In genomic region chr5:40797273-40798011, GRCh38 we compare ENCODE assay signal across 8 cellular contexts. TPM values are rescaled to one million over a fixed set of nuclear protein-coding genes. Genes with fewer than 3 reads are reported as not detected.
DNase-seq lines count a peak whose midpoint lies in the region; ATAC-seq and TF ChIP-seq lines count a peak whose summit lies in the region.

No MANE protein-coding gene starts in this region.

- DNase-seq in AG04450 (ENCODE audit: low read depth, low spot score): no peak
- peak; percentile 31 for DNase-seq in NCI-H524 treated with DMSO at 0.1 percent for 48 hours (lab: John Stamatoyannopoulos, UW)
- peak; percentile 69 for DNase-seq in activated CD4-positive, alpha-beta T cell treated with anti-CD3 and anti-CD28 coated beads, Interleukin-2, amount 50 U/mL, for 1 hour
- peak; percentile 96 for DNase-seq in dermis blood vessel endothelial cell
- DNase-seq in lower leg skin (ENCODE audit: low spot score in 2 of 2): peak; percentile 52 to 95
- peak; percentile 64 to 70 for DNase-seq in stimulated activated CD4-positive, alpha-beta T cell treated with anti-CD3 and anti-CD28 coated beads, Interleukin-4, amount 100 ng/mL, for 4 hours

- TF ChIP-seq CTCF in AG04450 (IDR thresholded peaks at IDR 0.05; ENCODE audit: low read depth, low read length) (no peak), lower leg skin (IDR thresholded peaks at IDR 0.05) (no peak)

- no peak for TF ChIP-seq POLR2A in lower leg skin (IDR thresholded peaks at IDR 0.05)

- 0% methylated on average over 20 to 40 of the region's 56 CpGs for WGBS in lower leg skin, 2 donors

- H3K9me3 ChIP-seq in AG04450 (ENCODE audit: control insufficient read depth, insufficient read depth, low read length): no peaks in the 10 kb centered on the region; the same call in 1 of the 2 replicates

- POLR2A ChIA-PET in AG04450 (lab: Yijun Ruan, JAX): interaction anchor here (0.5 to 1.5 kb wide), 3 partner anchors 16 to 79 kb away, joined by 3 to 4 read pairs (median 3); partner anchors contain the start of gene RPL37

- peak; percentile 33 for ATAC-seq in GM19043 (IDR thresholded peaks at IDR 0.05; ENCODE audit: low read depth, unreplicated experiment)
- ATAC-seq in HG03378 (IDR thresholded peaks at IDR 0.05; ENCODE audit: unreplicated experiment): peak; percentile 48

- no peaks in the 10 kb centered on the region for H3K27me3 ChIP-seq in AG04450 (ENCODE audit: control insufficient read depth, insufficient read depth, low read length)

- peak overlapping the region; percentile 91 for H3K27ac ChIP-seq in AG04450 (ENCODE audit: low read depth, low read length)

- intact Hi-C loops in lower leg skin (cut with DNase I; ENCODE audit: low total_unique reads): no loop called here

- H3K4me3 ChIP-seq in AG04450 (ENCODE audit: low read depth, low read length) (peak overlapping the region; percentile 96), lower leg skin (ENCODE audit: low read depth, poor library complexity, severe bottlenecking) (peak overlapping the region; percentile 95)

- CTCF ChIA-PET in AG04450 (lab: Charles Lee): interaction anchor here (1.5 kb wide), 1 partner anchor 35 kb away, joined by 5 read pairs; no protein-coding TSS in a partner anchor

RNA-seq across cellular contexts. Expression of gene PRKAA1, which starts 0.7 kb away (rescaled TPM):
- 79.1 and 107 TPM in 2 replicates for polyA plus RNA-seq in AG04450 (2011; rRNA removed)
- polyA minus RNA-seq in AG04450 (2011; rRNA and poly(A)+ RNA removed): 59.5 and 75.8 TPM in 2 replicates
- total RNA-seq in dermis blood vessel endothelial cell: 123 and 136 TPM in 2 replicates
- total RNA-seq in lower leg skin: 10 to 100 TPM; 44.8 to 60.0 (median 54.9) TPM

RNA-seq across cellular contexts. Expression of gene RPL37, which starts 37.6 kb away (rescaled TPM):
- 4,632 and 5,076 TPM in 2 replicates for polyA plus RNA-seq in AG04450 (2011; rRNA removed)
- polyA minus RNA-seq in AG04450 (2011; rRNA and poly(A)+ RNA removed): 759 and 826 TPM in 2 replicates
- 394 and 634 TPM in 2 replicates for total RNA-seq in dermis blood vessel endothelial cell
- 100 to 1,000 TPM; 202 to 750 (median 389) TPM for total RNA-seq in lower leg skin

RNA-seq across cellular contexts. Expression of gene TTC33, which starts 41.7 kb away (rescaled TPM):
- 9.2 and 12.4 TPM in 2 replicates for polyA plus RNA-seq in AG04450 (2011; rRNA removed)
- polyA minus RNA-seq in AG04450 (2011; rRNA and poly(A)+ RNA removed): 6.1 and 10.5 TPM in 2 replicates
- 19.5 and 20.3 TPM in 2 replicates for total RNA-seq in dermis blood vessel endothelial cell
- 10 to 100 TPM in 2 of 4 donors, 1 to 10 TPM in 2; 8.7 to 13.1 (median 11.0) TPM for total RNA-seq in lower leg skin

RNA-seq across cellular contexts. Expression of gene CARD6, which starts 43.7 kb away (rescaled TPM):
- polyA plus RNA-seq in AG04450 (2011; rRNA removed): 3.2 and 4.2 TPM in 2 replicates
- 4.0 and 5.0 TPM in 2 replicates for polyA minus RNA-seq in AG04450 (2011; rRNA and poly(A)+ RNA removed)
- 39.6 and 44.6 TPM in 2 replicates for total RNA-seq in dermis blood vessel endothelial cell
- total RNA-seq in lower leg skin: 1 to 10 TPM; 2.2 to 5.4 (median 3.6) TPM
